ENCODE assay signal across 8 cellular contexts in the genomic region with DNA sequence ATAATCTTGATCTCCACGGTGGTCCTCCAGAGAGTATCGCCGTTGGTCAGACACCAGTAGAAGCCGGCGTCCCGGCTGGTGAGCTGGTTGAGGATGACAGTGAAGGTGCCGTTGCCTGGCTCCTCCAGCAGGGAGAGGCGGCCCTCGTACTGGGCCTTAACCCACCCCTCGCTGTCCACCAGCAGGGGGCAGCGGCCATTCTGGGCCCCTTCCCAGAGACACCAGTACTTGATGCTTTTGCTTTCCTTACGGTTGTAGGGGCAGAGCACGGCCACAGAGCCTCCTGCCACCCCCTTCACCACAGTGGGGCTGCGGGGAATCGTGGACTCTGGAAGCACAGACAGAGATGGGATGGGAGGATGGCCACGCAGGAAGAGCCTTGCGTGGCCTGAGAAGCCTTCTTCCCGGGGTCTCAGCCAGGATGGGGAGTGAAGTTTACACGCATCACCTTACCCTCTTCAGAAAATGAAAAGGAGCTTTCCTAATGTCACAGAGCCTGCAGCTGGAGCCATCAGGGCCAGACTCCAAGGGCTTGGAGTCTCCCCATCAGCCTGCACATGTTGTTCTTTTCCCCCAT. TPM values are rescaled to one million over a fixed set of nuclear protein-coding genes. Genes with fewer than 3 reads are reported as not detected.
DNase-seq lines count a peak whose midpoint lies in the region; ATAC-seq and TF ChIP-seq lines count a peak whose summit lies in the region.

No MANE protein-coding gene starts in this region.

- DNase-seq in activated effector memory CD4-positive, alpha-beta T cell treated with anti-CD3 and anti-CD28 coated beads, Interleukin-2, amount 50 U/mL, for 16 hours: peak; percentile 76
- no peak for DNase-seq in activated effector memory CD4-positive, alpha-beta T cell treated with Interleukin-2 at 50 U/mL for 16 hours
- peak; percentile 62 for DNase-seq in PC-3
- DNase-seq in mesendoderm: peak; percentile 87
- DNase-seq in middle frontal gyrus (ENCODE audit: extremely low spot score, low spot score): no peak
- DNase-seq in NCI-H1417 (lab: John Stamatoyannopoulos, UW): no peak

- no peak overlapping the region for H3K18ac ChIP-seq in mesendoderm (ENCODE audit: low read length)

- no peak overlapping the region for H4K5ac ChIP-seq in mesendoderm (ENCODE audit: low read length)

- no peak overlapping the region for H2AK5ac ChIP-seq in mesendoderm (ENCODE audit: low read length)

- H3K9me2 ChIP-seq in PC-3 (replicated peaks; ENCODE audit: low read length): no peaks in the 10 kb centered on the region

- no peak overlapping the region for H3K4me2 ChIP-seq in PC-3 (ENCODE audit: low read length)
- H3K4me2 ChIP-seq in mesendoderm (ENCODE audit: low read length): no peak overlapping the region

- no peaks in the 10 kb centered on the region for H3K79me2 ChIP-seq in PC-3 (ENCODE audit: low read length)
- no peaks in the 10 kb centered on the region for H3K79me2 ChIP-seq in mesendoderm (ENCODE audit: control insufficient read depth, insufficient read depth, low read length)

- no peaks in the 10 kb centered on the region for H4K20me1 ChIP-seq in PC-3 (ENCODE audit: low read length)

- no peaks in the 10 kb centered on the region for H3K4me1 ChIP-seq in PC-3 (ENCODE audit: insufficient read depth, low read length)
- no peaks in the 10 kb centered on the region for H3K4me1 ChIP-seq in mesendoderm (ENCODE audit: control insufficient read depth, low read depth, low read length)

- H3K27me3 ChIP-seq in PC-3 (ENCODE audit: low read length): no peaks in the 10 kb centered on the region
- no peaks in the 10 kb centered on the region for H3K27me3 ChIP-seq in mesendoderm (ENCODE audit: insufficient read depth, low read length, poor library complexity)

- H3K9me3 Mint-ChIP-seq in brain: peaks cover 0 to under 1% (median 0%) of the 10 kb centered on the region in 5 experiments

- H3K9ac ChIP-seq in PC-3 (ENCODE audit: low read length) (no peak overlapping the region), mesendoderm (ENCODE audit: low read length) (no peak overlapping the region)

- BruUV-seq in PC-3 (replicated peaks; lab: Mats Ljungman, UMichigan): no TSS peak

- peaks cover 18% of the 10 kb centered on the region for H3K27me3 Mint-ChIP-seq in brain

- H3K4me3 Mint-ChIP-seq in brain: no peak overlapping the region

- H2BK15ac ChIP-seq in mesendoderm (replicated peaks; ENCODE audit: low read depth): no peak overlapping the region

- no peak overlapping the region for H3K4me3 ChIP-seq in PC-3 (ENCODE audit: low read length)
- no peak overlapping the region for H3K4me3 ChIP-seq in mesendoderm (ENCODE audit: low read length)

- H3K4ac ChIP-seq in mesendoderm (ENCODE audit: low read depth, low read length): no peak overlapping the region

- H3K4me1 Mint-ChIP-seq in brain: no peaks in the 10 kb centered on the region

- H3K79me1 ChIP-seq in mesendoderm (ENCODE audit: low read length): no peaks in the 10 kb centered on the region

- no peak overlapping the region for H4K8ac ChIP-seq in mesendoderm (ENCODE audit: low read depth, low read length)

- ATAC-seq in PC-3 (peak; percentile 82), HG02970 (IDR thresholded peaks at IDR 0.05; ENCODE audit: low FRiP score, unreplicated experiment) (no peak)

- no peaks in the 10 kb centered on the region for H3K36me3 Mint-ChIP-seq in brain

- no peak overlapping the region for H2BK5ac ChIP-seq in mesendoderm (ENCODE audit: low read length)

- no peaks in the 10 kb centered on the region for H3K9me3 ChIP-seq in PC-3 (ENCODE audit: low read length)

- H3K27ac Mint-ChIP-seq in brain: no peak overlapping the region

- H3K23ac ChIP-seq in mesendoderm (ENCODE audit: low read length): no peak overlapping the region

- H3K36me3 ChIP-seq in PC-3 (ENCODE audit: low read depth, low read length) (no peaks in the 10 kb centered on the region), mesendoderm (ENCODE audit: control insufficient read depth, insufficient read depth, low read length) (no peaks in the 10 kb centered on the region)

- POLR2A ChIA-PET in PC-3 (lab: Charles Lee; ENCODE audit: unreplicated experiment): no interaction called here

- CTCF ChIA-PET in PC-3 (lab: Charles Lee): interaction anchor here (1.0 to 1.4 kb wide), 3 partner anchors 44 to 201 kb away, joined by 3 to 4 read pairs (median 4); no protein-coding TSS in a partner anchor

- no peak overlapping the region for H3K27ac ChIP-seq in PC-3 (ENCODE audit: low read length)
- H3K27ac ChIP-seq in mesendoderm (ENCODE audit: low read depth, low read length): no peak overlapping the region

- intact Hi-C loops in PC-3 (cut with micrococcal nuclease): loop anchor here (1.0 kb wide), 1 partner anchor 47 kb away; no protein-coding TSS in a partner anchor

- WGBS in mesendoderm (ENCODE audit: extremely low coverage, insufficient coverage, low lambda C conversion rate): no CpG with 5 or more reads among the region's 19 CpGs

- TF ChIP-seq CTCF in PC-3 (conservative IDR thresholded peaks at IDR 0.05; ENCODE audit: low read depth, low read length): peak; percentile 88
- peak; percentile 28 to 31 for TF ChIP-seq CTCF in brain (conservative IDR thresholded peaks at IDR 0.05)

- H3K56ac ChIP-seq in mesendoderm (ENCODE audit: low read length): no peak overlapping the region

- no peaks in the 10 kb centered on the region for H3F3A ChIP-seq in PC-3 (ENCODE audit: low read length, unreplicated experiment)

- H2AFZ ChIP-seq in PC-3 (ENCODE audit: low read length): no peak overlapping the region

- H2BK120ac ChIP-seq in mesendoderm (ENCODE audit: low read depth, low read length): no peak overlapping the region

RNA-seq across cellular contexts. Expression of gene PIGR, which starts 10.7 kb away (rescaled TPM):
- total RNA-seq in PC-3 (2014; rRNA removed): not detected in 2 replicates
- not detected for polyA plus RNA-seq in brain (ENCODE audit: insufficient read depth, low read depth, low replicate concordance)
- 0.01 TPM for polyA plus RNA-seq in mesendoderm (2013, experiment 1 of 2)
- 0.13 TPM for polyA plus RNA-seq in mesendoderm (2013, experiment 2 of 2)

RNA-seq across cellular contexts. Expression of gene FCMR, which starts 13.8 kb away (rescaled TPM):
- total RNA-seq in PC-3 (2014; rRNA removed): 1.5 and 4.6 TPM in 2 replicates
- 3.6 TPM for polyA plus RNA-seq in brain (ENCODE audit: insufficient read depth, low read depth, low replicate concordance)
- polyA plus RNA-seq in mesendoderm (2013, experiment 1 of 2): 0.42 TPM
- polyA plus RNA-seq in mesendoderm (2013, experiment 2 of 2): 0.24 TPM

RNA-seq across cellular contexts. Expression of gene FCAMR, which starts 34.7 kb away (rescaled TPM):
- total RNA-seq in PC-3 (2014; rRNA removed): not detected in 2 replicates
- polyA plus RNA-seq in brain (ENCODE audit: insufficient read depth, low read depth, low replicate concordance): not detected
- not detected for polyA plus RNA-seq in mesendoderm (2013, experiment 1 of 2)
- polyA plus RNA-seq in mesendoderm (2013, experiment 2 of 2): not detected

RNA-seq across cellular contexts. Expression of gene IL24, which starts 38.3 kb away (rescaled TPM):
- total RNA-seq in PC-3 (2014; rRNA removed): 1.8 and 1.9 TPM in 2 replicates
- polyA plus RNA-seq in brain (ENCODE audit: insufficient read depth, low read depth, low replicate concordance): not detected
- polyA plus RNA-seq in mesendoderm (2013, experiment 1 of 2): 0.06 TPM
- polyA plus RNA-seq in mesendoderm (2013, experiment 2 of 2): 0.07 TPM

Comparison
In these comparisons a context has a peak if more than half of its experiments do, and no peak if none do; other contexts are left out.
1. DNase-seq: peak in activated effector memory CD4-positive, alpha-beta T cell treated with anti-CD3 and anti-CD28 coated beads, Interleukin-2, amount 50 U/mL, for 16 hours (single experiment), PC-3 (single experiment) and mesendoderm (single experiment); none in activated effector memory CD4-positive, alpha-beta T cell treated with Interleukin-2 at 50 U/mL for 16 hours (single experiment), middle frontal gyrus (single experiment) and NCI-H1417 (0 of 3).